ENCODE assay signal across 25 cellular contexts in the genomic region with DNA sequence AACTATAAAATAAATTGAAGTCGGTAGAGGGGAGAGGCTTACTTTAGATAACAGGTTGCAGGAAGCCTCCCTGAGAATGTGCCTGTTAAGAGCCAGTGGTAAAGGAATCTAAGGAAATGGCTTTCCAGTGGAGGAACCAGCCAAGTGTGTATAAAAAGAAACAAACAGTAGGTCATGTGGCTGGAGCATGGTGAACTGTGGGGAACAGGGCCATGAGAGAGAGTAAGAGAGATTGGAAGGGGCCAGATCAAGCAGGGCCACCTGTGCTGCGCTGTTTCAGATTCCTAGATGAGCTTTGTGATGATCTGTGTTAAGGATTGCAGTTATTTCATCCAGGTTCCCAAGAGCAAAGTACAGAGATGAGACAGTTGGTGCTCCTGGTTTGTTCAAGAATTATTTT.
"Had no signal": no experiment of that assay in that cellular context is flagged by ENCODE, and none has a peak within 500 bp of the region (broad histone marks: within the 10 kb centered on the region; RNA-seq: fewer than 3 reads in every experiment).

No MANE protein-coding gene starts in this region.

- DNase-seq: activated CD4-positive, alpha-beta memory T cell treated with anti-CD3 and anti-CD28 coated beads, Interleukin-2, amount 10 ng/mL, durations not matched to agents 7 days and 5 days; activated CD4-positive, alpha-beta T cell treated with anti-CD3 and anti-CD28 coated beads, Interleukin-2, amount 10 ng/mL, durations not matched to agents 7 days and 5 days; activated CD4-positive, CD25-positive, alpha-beta regulatory T cell treated with anti-CD3 and anti-CD28 coated beads, Interleukin-2, amount 50 U/mL, for 72 hours; activated gamma-delta T cell treated with Interleukin-2 at 50 U/mL for 16 hours; activated naive CD4-positive, alpha-beta T cell treated with anti-CD3 and anti-CD28 coated beads, Interleukin-2, amount 50 U/mL, for 16 hours; activated T-cell treated with anti-CD3 and anti-CD28 coated beads, Interleukin-2, amount 50 U/mL, for 4 hours; amniotic stem cell; brain microvascular endothelial cell; caudate nucleus; endodermal cell; foreskin keratinocyte; mesendoderm; ovary; right cardiac atrium; spleen; stimulated activated CD4-positive, alpha-beta T cell treated with anti-CD3 and anti-CD28 coated beads, Interleukin-2, amount 100 ng/mL, for 48 hours; stimulated activated naive CD8-positive, alpha-beta T cell treated with anti-CD3 and anti-CD28 coated beads, Interleukin-15, Interleukin-2, amounts not matched to agents 100 U/mL and 50 U/mL, for 24 hours; T-helper 17 cell; T1000; testis; transverse colon had no signal

- ATAC-seq: activated T-cell treated with anti-CD3 and anti-CD28 coated beads, Interleukin-2, amount 50 U/mL, for 4 hours; activated T-helper 17 cell treated with anti-CD3 and anti-CD28 coated beads, Interleukin-2, amount 50 U/mL, for 72 hours; esophagus mucosa; foreskin keratinocyte; left lobe of liver; natural killer cell treated with Interleukin-12 subunit alpha and Interleukin-12 subunit beta and Interleukin-15 and Interleukin-18, amount 100 ng/mL, for 72 hours; right cardiac atrium; stimulated activated naive CD8-positive, alpha-beta T cell treated with anti-CD3 and anti-CD28 coated beads, Interleukin-15, Interleukin-2, amounts not matched to agents 100 U/mL and 50 U/mL, for 24 hours; T-helper 17 cell had no signal
